ENCODE assay signal across 8 cellular contexts in the genomic region with DNA sequence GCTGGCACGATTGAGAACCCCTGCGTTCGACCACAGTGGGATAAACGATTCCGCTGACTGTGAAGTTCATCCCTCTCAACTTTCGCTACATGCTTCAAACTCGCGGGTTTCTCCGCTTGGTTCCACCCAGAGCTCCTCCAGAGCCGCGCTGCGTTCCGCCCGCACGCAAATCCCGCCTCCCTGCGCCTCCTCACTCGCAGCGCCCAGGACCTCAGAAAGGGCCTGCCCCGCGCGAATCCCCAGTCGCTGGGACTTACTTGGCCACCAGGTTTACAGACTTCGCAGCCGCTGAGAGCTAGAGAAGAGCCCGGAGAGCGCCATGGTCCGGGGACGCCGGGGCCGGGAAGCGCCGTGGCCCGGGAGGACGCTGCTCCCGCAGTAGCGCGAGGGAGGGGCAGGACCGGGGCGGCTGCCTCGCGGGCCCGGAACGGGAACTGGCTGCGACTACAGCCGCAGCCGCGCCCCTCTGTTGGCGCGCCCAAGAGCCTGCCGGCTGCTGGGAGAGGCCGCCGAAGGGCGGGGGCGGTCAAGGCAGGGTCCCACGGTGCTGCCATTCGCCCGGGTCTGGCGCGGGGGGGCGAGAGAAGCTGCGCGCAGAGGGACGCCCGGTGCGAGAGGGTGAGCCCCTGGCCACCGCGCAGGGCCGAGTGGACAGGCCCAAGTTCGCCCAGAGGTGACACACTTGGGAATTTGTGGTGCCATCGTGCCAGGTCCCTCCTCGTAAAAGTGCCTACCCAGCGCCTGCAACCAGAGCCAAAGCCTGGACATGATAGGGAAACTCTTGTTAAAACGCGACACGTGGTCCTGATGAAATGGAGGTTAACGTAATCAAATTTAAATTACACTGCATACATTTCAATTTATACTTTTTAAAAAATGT. TPM values are rescaled to one million over a fixed set of nuclear protein-coding genes. Genes with fewer than 3 reads are reported as not detected.
A peak's percentile ranks its signal among the peaks of the same experiment; 100 is the strongest.
DNase-seq lines count a peak whose midpoint lies in the region; ATAC-seq lines count a peak whose summit lies in the region.

A gene with protein sequence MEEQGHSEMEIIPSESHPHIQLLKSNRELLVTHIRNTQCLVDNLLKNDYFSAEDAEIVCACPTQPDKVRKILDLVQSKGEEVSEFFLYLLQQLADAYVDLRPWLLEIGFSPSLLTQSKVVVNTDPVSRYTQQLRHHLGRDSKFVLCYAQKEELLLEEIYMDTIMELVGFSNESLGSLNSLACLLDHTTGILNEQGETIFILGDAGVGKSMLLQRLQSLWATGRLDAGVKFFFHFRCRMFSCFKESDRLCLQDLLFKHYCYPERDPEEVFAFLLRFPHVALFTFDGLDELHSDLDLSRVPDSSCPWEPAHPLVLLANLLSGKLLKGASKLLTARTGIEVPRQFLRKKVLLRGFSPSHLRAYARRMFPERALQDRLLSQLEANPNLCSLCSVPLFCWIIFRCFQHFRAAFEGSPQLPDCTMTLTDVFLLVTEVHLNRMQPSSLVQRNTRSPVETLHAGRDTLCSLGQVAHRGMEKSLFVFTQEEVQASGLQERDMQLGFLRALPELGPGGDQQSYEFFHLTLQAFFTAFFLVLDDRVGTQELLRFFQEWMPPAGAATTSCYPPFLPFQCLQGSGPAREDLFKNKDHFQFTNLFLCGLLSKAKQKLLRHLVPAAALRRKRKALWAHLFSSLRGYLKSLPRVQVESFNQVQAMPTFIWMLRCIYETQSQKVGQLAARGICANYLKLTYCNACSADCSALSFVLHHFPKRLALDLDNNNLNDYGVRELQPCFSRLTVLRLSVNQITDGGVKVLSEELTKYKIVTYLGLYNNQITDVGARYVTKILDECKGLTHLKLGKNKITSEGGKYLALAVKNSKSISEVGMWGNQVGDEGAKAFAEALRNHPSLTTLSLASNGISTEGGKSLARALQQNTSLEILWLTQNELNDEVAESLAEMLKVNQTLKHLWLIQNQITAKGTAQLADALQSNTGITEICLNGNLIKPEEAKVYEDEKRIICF (minus strand): TSS at position 436 of the 880 bp plus-strand sequence. CDS start 21,863 bp downstream, outside the sequence.

- H3K9ac ChIP-seq in neuronal stem cell (ENCODE audit: low read depth, low read length, poor library complexity) (peak within 1 kb of the TSS; percentile 88), subcutaneous abdominal adipose tissue (ENCODE audit: low read length in 5 of 5) (peak within 1 kb of the TSS; percentile 73 to 87 (median 82))

- H3K27ac ChIP-seq in SJCRH30 (peak within 1 kb of the TSS; percentile 75), neuronal stem cell (replicated peaks; ENCODE audit: low read length) (no peak within 1 kb of the TSS), subcutaneous abdominal adipose tissue (ENCODE audit: low read depth, low read length) (peak within 1 kb of the TSS; percentile 96)

- H3K23ac ChIP-seq in neuronal stem cell (ENCODE audit: low read depth, low read length, poor library complexity): peak within 1 kb of the TSS; percentile 69

- no CpG with 5 or more reads among the region's 77 CpGs for WGBS in neuronal stem cell (ENCODE audit: extremely low coverage in 2 of 2, insufficient read length in 2 of 2, insufficient replicate concordance in 1 of 2), 2 donors

- H3K36me3 ChIP-seq in SJCRH30: no peaks in the 10 kb centered on the region
- no peaks in the 10 kb centered on the region for H3K36me3 ChIP-seq in neuronal stem cell (replicated peaks in 1 of 2; ENCODE audit: control insufficient read depth in 2 of 2, insufficient read depth in 2 of 2, low read length in 2 of 2)
- no peaks in the 10 kb centered on the region for H3K36me3 ChIP-seq in subcutaneous abdominal adipose tissue (ENCODE audit: control insufficient read depth in 5 of 5, insufficient read depth in 5 of 5, low read length in 5 of 5)

- H3K14ac ChIP-seq in neuronal stem cell (ENCODE audit: low read length): peak within 1 kb of the TSS; percentile 95

- H3K27me3 ChIP-seq in SJCRH30: no peaks in the 10 kb centered on the region
- peaks cover 0 to 28% (median 0%) of the 10 kb centered on the region in 3 experiments for H3K27me3 ChIP-seq in neuronal stem cell (ENCODE audit: control insufficient read depth in 3 of 3, insufficient read depth in 3 of 3, low read depth in 1 of 3, low read length in 3 of 3)
- no peaks in the 10 kb centered on the region for H3K27me3 ChIP-seq in subcutaneous abdominal adipose tissue (ENCODE audit: control insufficient read depth in 5 of 5, insufficient read depth in 4 of 5, low read length in 5 of 5)

- H3K4me1 ChIP-seq in SJCRH30 (no peaks in the 10 kb centered on the region), neuronal stem cell (ENCODE audit: control insufficient read depth in 2 of 2, insufficient read depth in 1 of 2, low read depth in 1 of 2, low read length in 2 of 2) (peaks cover 2 to 3% of the 10 kb centered on the region in 2 donors), subcutaneous abdominal adipose tissue (ENCODE audit: control insufficient read depth in 5 of 5, insufficient read depth in 5 of 5, low read length in 5 of 5) (peaks cover 22 to 55% (median 54%) of the 10 kb centered on the region in 5 donors)

- H2AK5ac ChIP-seq in neuronal stem cell (ENCODE audit: low read depth, low read length): peak within 1 kb of the TSS; percentile 41

- H3K9me3 ChIP-seq in SJCRH30 (replicated peaks): no peaks in the 10 kb centered on the region
- no peaks in the 10 kb centered on the region for H3K9me3 ChIP-seq in neuronal stem cell (replicated peaks in 1 of 2; ENCODE audit: control insufficient read depth in 2 of 2, insufficient read depth in 1 of 2, low read depth in 1 of 2, low read length in 2 of 2)
- no peaks in the 10 kb centered on the region for H3K9me3 ChIP-seq in subcutaneous abdominal adipose tissue (ENCODE audit: control insufficient read depth in 5 of 5, low read length in 5 of 5)

- peak within 1 kb of the TSS; percentile 95 for H2BK120ac ChIP-seq in neuronal stem cell (ENCODE audit: low read depth, low read length)

- peak within 1 kb of the TSS; percentile 86 for H2BK15ac ChIP-seq in neuronal stem cell (ENCODE audit: low read length)

- H3K79me1 ChIP-seq in neuronal stem cell (ENCODE audit: low read depth, low read length): no peaks in the 10 kb centered on the region

- DNase-seq in DMS79 treated with DMSO at 0.1 percent for 48 hours (lab: John Stamatoyannopoulos, UW) (peak; percentile 36), KBM-7 (peak; percentile 84), SJCRH30 (peak; percentile 78 to 82), foreskin melanocyte (peak; percentile 64), neuronal stem cell (ENCODE audit: low spot score) (peak; percentile 51)
- DNase-seq in activated naive CD4-positive, alpha-beta T cell (lab: John Stamatoyannopoulos, UW): peak; percentile 20 to 71 (median 35)

- peak within 1 kb of the TSS; percentile 89 for H3K4me2 ChIP-seq in neuronal stem cell (ENCODE audit: insufficient read depth, low read length, poor library complexity, severe bottlenecking)

- peak within 1 kb of the TSS; percentile 96 for H3K18ac ChIP-seq in neuronal stem cell (ENCODE audit: low read length)

- H4K91ac ChIP-seq in neuronal stem cell (ENCODE audit: low read depth, low read length, poor library complexity): peak within 1 kb of the TSS; percentile 14

- H3K4me3 ChIP-seq in SJCRH30 (peak within 1 kb of the TSS; percentile 82), neuronal stem cell (ENCODE audit: low read length in 2 of 2) (peak within 1 kb of the TSS; percentile 61 to 80), subcutaneous abdominal adipose tissue (ENCODE audit: low read depth in 1 of 5, low read length in 5 of 5) (peak within 1 kb of the TSS; percentile 76 to 91 (median 83))

- ATAC-seq in GM21619 (IDR thresholded peaks at IDR 0.05; ENCODE audit: unreplicated experiment): peak; percentile 84

- H2AFZ ChIP-seq in neuronal stem cell (ENCODE audit: low read length): peak within 1 kb of the TSS; percentile 99

- H2BK12ac ChIP-seq in neuronal stem cell (ENCODE audit: low read length): peak within 1 kb of the TSS; percentile 18

- in situ Hi-C loops in KBM-7 (cut with MboI; ENCODE audit: low pct_unique_long_range_greater_than_20kb, low sequenced_read_pairs): no loop called here

- H3K4ac ChIP-seq in neuronal stem cell (ENCODE audit: low read length): no peak within 1 kb of the TSS

- H4K8ac ChIP-seq in neuronal stem cell (ENCODE audit: low read depth, low read length): no peak within 1 kb of the TSS

- H2BK5ac ChIP-seq in neuronal stem cell (ENCODE audit: low read length): peak within 1 kb of the TSS; percentile 54

RNA-seq across cellular contexts. Expression of the gene that starts here (rescaled TPM):
- 6.4 and 11.4 TPM in 2 replicates for total RNA-seq in SJCRH30 (2014; rRNA removed; shearing (Covaris generic))
- polyA plus RNA-seq in neuronal stem cell (2013, experiment 1 of 2): 6.4 TPM
- 6.4 TPM for polyA plus RNA-seq in neuronal stem cell (2013, experiment 2 of 2)
